In genomic region chr11:16606784-16607674, GRCh38 we compare ENCODE assay signal across 8 cellular contexts.
DNase-seq lines count a peak whose midpoint lies in the region; TF ChIP-seq lines count a peak whose summit lies in the region.

No MANE protein-coding gene starts in this region.

- peak overlapping the region; percentile 86 for H2AFZ ChIP-seq in neuron (ENCODE audit: low read depth, low read length)

- H3K27me3 ChIP-seq in neuron (ENCODE audit: insufficient read depth, low read length) = peaks cover 31% of the 10 kb centered on the region

- H3K36me3 Mint-ChIP-seq in activated CD4-positive, alpha-beta T cell treated with anti-CD3 and anti-CD28 coated beads, Interleukin-2, amount 10 ng/mL, durations not matched to agents 7 days and 5 days (ENCODE audit: low read depth) = peaks cover 8% of the 10 kb centered on the region

- H3K4me3 ChIP-seq in neuron (ENCODE audit: low read length) = peak overlapping the region; percentile 65

- CTCF ChIA-PET in activated CD4-positive, alpha-beta T cell treated with anti-CD3 and anti-CD28 coated beads, Interleukin-2, amount 10 ng/mL, durations not matched to agents 7 days and 5 days (lab: Charles Lee) = interaction anchor here (1.0 kb wide), 1 partner anchor 957 kb away, joined by 3 read pairs; no protein-coding TSS in a partner anchor

- POLR2A ChIA-PET in activated CD4-positive, alpha-beta T cell treated with anti-CD3 and anti-CD28 coated beads, Interleukin-2, amount 10 ng/mL, durations not matched to agents 7 days and 5 days (lab: Charles Lee) = no interaction called here

- no peak for DNase-seq in activated CD4-positive, alpha-beta T cell treated with anti-CD3 and anti-CD28 coated beads, Interleukin-2, amount 10 ng/mL, durations not matched to agents 7 days and 5 days
- no peak for DNase-seq in activated CD4-positive, alpha-beta T cell treated with anti-CD3 and anti-CD28 coated beads, Interleukin-2, amount 50 U/mL, for 4 hours
- peak; percentile 39 for DNase-seq in globus pallidus (ENCODE audit: low spot score)
- no peak for DNase-seq in effector CD4-positive, alpha-beta T cell
- no peak for DNase-seq in GM13977 (ENCODE audit: low spot score)
- no peak for DNase-seq in OCI-M2 (lab: John Stamatoyannopoulos, UW; ENCODE audit: unreplicated experiment)

- H3K4me1 ChIP-seq in neuron (ENCODE audit: insufficient read depth, low read length) = peaks cover 34% of the 10 kb centered on the region

- H3K4me1 Mint-ChIP-seq in activated CD4-positive, alpha-beta T cell treated with anti-CD3 and anti-CD28 coated beads, Interleukin-2, amount 10 ng/mL, durations not matched to agents 7 days and 5 days = peaks cover 20% of the 10 kb centered on the region

- H3K9me3 Mint-ChIP-seq in activated CD4-positive, alpha-beta T cell treated with anti-CD3 and anti-CD28 coated beads, Interleukin-2, amount 10 ng/mL, durations not matched to agents 7 days and 5 days = no peaks in the 10 kb centered on the region

- peaks cover 48% of the 10 kb centered on the region for H3K27me3 Mint-ChIP-seq in activated CD4-positive, alpha-beta T cell treated with anti-CD3 and anti-CD28 coated beads, Interleukin-2, amount 10 ng/mL, durations not matched to agents 7 days and 5 days

- H3K27ac ChIP-seq in VCaP = peak overlapping the region; percentile 27; the same call in 1 of the 2 replicates

- no peak for TF ChIP-seq CTCF in VCaP (conservative IDR thresholded peaks at IDR 0.05)
- TF ChIP-seq CTCF in GM13977 (IDR thresholded peaks at IDR 0.05; ENCODE audit: extremely low read depth, insufficient read depth, missing control alignments) = no peak

- peak overlapping the region; percentile 63 for H3K4me3 Mint-ChIP-seq in activated CD4-positive, alpha-beta T cell treated with anti-CD3 and anti-CD28 coated beads, Interleukin-2, amount 10 ng/mL, durations not matched to agents 7 days and 5 days

- H3K9me3 ChIP-seq in neuron (ENCODE audit: low read length) = no peaks in the 10 kb centered on the region

- no peaks in the 10 kb centered on the region for H3K36me3 ChIP-seq in neuron (ENCODE audit: insufficient read depth, low read length)

- in situ Hi-C loops in GM13977 (cut with MboI; ENCODE audit: low pct_unique_long_range_greater_than_20kb, low sequenced_read_pairs, unreplicated experiment) = no loop called here

- H3K27ac Mint-ChIP-seq in activated CD4-positive, alpha-beta T cell treated with anti-CD3 and anti-CD28 coated beads, Interleukin-2, amount 10 ng/mL, durations not matched to agents 7 days and 5 days = peak overlapping the region; percentile 71
